Comparison of ENCODE assay signal across 17 cellular contexts in the genomic region with DNA sequence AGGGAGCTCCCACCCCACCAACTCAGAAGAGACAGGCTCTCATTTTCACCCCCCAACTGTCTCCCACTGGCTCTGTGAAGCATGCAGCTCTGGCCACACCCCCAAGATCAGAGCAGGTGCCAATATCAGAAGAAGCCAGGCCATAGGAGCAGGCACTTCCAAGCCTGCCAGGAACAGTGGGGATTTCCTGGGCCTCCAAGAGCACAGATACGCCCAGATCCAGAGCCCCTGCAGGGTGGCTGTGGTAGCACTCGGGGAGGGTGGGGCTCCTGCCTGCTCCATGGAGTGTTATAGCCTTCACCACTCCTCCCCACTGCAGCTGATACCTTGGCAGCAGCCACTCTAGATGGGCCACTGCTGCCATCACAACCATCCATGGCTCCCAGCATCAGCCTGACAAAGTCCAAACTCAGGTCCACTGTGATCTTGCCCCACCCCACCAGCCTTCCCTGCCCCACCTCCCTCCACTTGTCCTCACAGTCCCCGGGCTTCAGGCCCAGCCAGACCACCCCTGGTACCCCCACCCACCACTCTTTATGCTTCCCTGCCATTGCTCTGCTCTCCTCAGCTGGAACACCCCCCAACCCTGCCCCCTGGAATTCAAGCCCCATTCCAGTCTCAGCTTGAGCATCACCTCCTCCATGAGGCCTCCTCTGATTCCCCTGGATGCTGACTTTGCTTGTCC.
A peak's percentile ranks its signal among the peaks of the same experiment; 100 is the strongest.
DNase-seq lines count a peak whose midpoint lies in the region; ATAC-seq and TF ChIP-seq lines count a peak whose summit lies in the region.
"Had no signal": no experiment of that assay in that cellular context is flagged by ENCODE, and none has a peak within 500 bp of the region (broad histone marks: within the 10 kb centered on the region; RNA-seq: fewer than 3 reads in every experiment).

No MANE protein-coding gene starts in this region.

- H3K9me3 ChIP-seq in RWPE2 (ENCODE audit: severe bottlenecking) (no peaks in the 10 kb centered on the region), SK-N-SH (no peaks in the 10 kb centered on the region)
- H3K9me3 ChIP-seq: A549, Caco-2 had no signal

- H3K4me3 ChIP-seq in RWPE2 (ENCODE audit: severe bottlenecking) (no peak overlapping the region), SK-N-SH (ENCODE audit: low read depth in 2 of 2, low read length in 1 of 2) (no peak overlapping the region)
- H3K4me3 ChIP-seq: A549 had no signal

- H4K20me1 ChIP-seq in SK-N-SH (ENCODE audit: insufficient read depth), result no peaks in the 10 kb centered on the region

- POLR2A ChIA-PET in SK-N-SH (lab: Yijun Ruan, JAX), result no interaction called here
- POLR2A ChIA-PET in T-cell (lab: Charles Lee), result no interaction called here

- H3K4me1 ChIP-seq in RWPE2 (ENCODE audit: insufficient read depth, poor library complexity, severe bottlenecking) (no peaks in the 10 kb centered on the region), SK-N-SH (ENCODE audit: control insufficient read depth in 1 of 2, insufficient read depth in 2 of 2, low read depth in 1 of 2, low read length in 1 of 2) (no peaks in the 10 kb centered on the region)
- H3K4me1 ChIP-seq: A549, Caco-2 had no signal

- peak; percentile 14 for DNase-seq in activated CD8-positive, alpha-beta memory T cell treated with anti-CD3 and anti-CD28 coated beads, Interleukin-2, amount 10 ng/mL, durations not matched to agents 7 days and 5 days
- no peak for DNase-seq in activated CD8-positive, alpha-beta memory T cell treated with anti-CD3 and anti-CD28 coated beads, Interleukin-2, amount 50 U/mL, for 4 hours
- DNase-seq in RWPE2 (ENCODE audit: low spot score), result peak; percentile 28
- peak; percentile 59 for DNase-seq in mesenteric fat pad (ENCODE audit: low spot score)
- DNase-seq in SK-N-SH, result no peak
- no peak for DNase-seq in T-cell
- DNase-seq: Caco-2, EL, NCI-H1417, NCI-H187 treated with DMSO at 0.1 percent for 48 hours, NCI-H446 treated with DMSO at 0.1 percent for 48 hours, NCI-H748 treated with DMSO at 0.1 percent for 48 hours had no signal

- no peak overlapping the region for H3K4me2 ChIP-seq in SK-N-SH
- H3K4me2 ChIP-seq: A549 had no signal

- H2AFZ ChIP-seq in SK-N-SH (ENCODE audit: low read depth), result no peak overlapping the region

- no peak for TF ChIP-seq EP300 in SK-N-SH (IDR thresholded peaks at IDR 0.05; ENCODE audit: borderline replicate concordance in 1 of 2, low read depth in 1 of 2, low read length in 1 of 2)

- no peaks in the 10 kb centered on the region for H3K9me3 Mint-ChIP-seq in activated CD8-positive, alpha-beta memory T cell treated with anti-CD3 and anti-CD28 coated beads, Interleukin-2, amount 10 ng/mL, durations not matched to agents 7 days and 5 days (ENCODE audit: low read depth)
- H3K9me3 Mint-ChIP-seq in T-cell, result no peaks in the 10 kb centered on the region
- H3K9me3 Mint-ChIP-seq: IgD-negative memory B cell had no signal

- no peak overlapping the region for H3K27ac Mint-ChIP-seq in activated CD8-positive, alpha-beta memory T cell treated with anti-CD3 and anti-CD28 coated beads, Interleukin-2, amount 10 ng/mL, durations not matched to agents 7 days and 5 days
- H3K27ac Mint-ChIP-seq in T-cell, result no peak overlapping the region
- H3K27ac Mint-ChIP-seq: IgD-negative memory B cell had no signal

- no peaks in the 10 kb centered on the region for H3F3A ChIP-seq in SK-N-SH (replicated peaks; ENCODE audit: insufficient read depth)

- no peaks in the 10 kb centered on the region for H3K36me3 ChIP-seq in RWPE2 (ENCODE audit: low read depth)
- no peaks in the 10 kb centered on the region for H3K36me3 ChIP-seq in SK-N-SH (replicated peaks in 1 of 2; ENCODE audit: control insufficient read depth in 1 of 2, insufficient read depth in 2 of 2, low read length in 1 of 2)

- no peak overlapping the region for H3K9ac ChIP-seq in SK-N-SH

- no peaks in the 10 kb centered on the region for H3K9me2 ChIP-seq in SK-N-SH

- TF ChIP-seq CTCF in RWPE2 (IDR thresholded peaks at IDR 0.05; ENCODE audit: poor library complexity, severe bottlenecking) (no peak), SK-N-SH (IDR thresholded peaks at IDR 0.05) (no peak)

- no peaks in the 10 kb centered on the region for H3K4me1 Mint-ChIP-seq in activated CD8-positive, alpha-beta memory T cell treated with anti-CD3 and anti-CD28 coated beads, Interleukin-2, amount 10 ng/mL, durations not matched to agents 7 days and 5 days
- no peaks in the 10 kb centered on the region for H3K4me1 Mint-ChIP-seq in T-cell
- H3K4me1 Mint-ChIP-seq: CD14-positive monocyte, IgD-negative memory B cell had no signal

- H3K27me3 Mint-ChIP-seq in activated CD8-positive, alpha-beta memory T cell treated with anti-CD3 and anti-CD28 coated beads, Interleukin-2, amount 10 ng/mL, durations not matched to agents 7 days and 5 days, result peaks cover 7% of the 10 kb centered on the region
- peaks cover 13 to 16% of the 10 kb centered on the region in 2 donors for H3K27me3 Mint-ChIP-seq in T-cell

- WGBS in SK-N-SH (ENCODE audit: low lambda C conversion rate), result 36% methylated on average over 1 of the region's 3 CpGs

- no peak for TF ChIP-seq RAD21 in SK-N-SH (IDR thresholded peaks at IDR 0.05; ENCODE audit: low read length)

- no peak for ATAC-seq in activated CD8-positive, alpha-beta memory T cell treated with anti-CD3 and anti-CD28 coated beads, Interleukin-2, amount 10 ng/mL, durations not matched to agents 7 days and 5 days
- ATAC-seq in RWPE2 (ENCODE audit: low read depth) (no peak), GM21367 (IDR thresholded peaks at IDR 0.05; ENCODE audit: unreplicated experiment) (no peak), T-cell (replicated peaks in 1 of 4) (no peak)
- ATAC-seq: A549, Right ventricle myocardium inferior had no signal

- CTCF ChIA-PET in activated CD8-positive, alpha-beta memory T cell treated with anti-CD3 and anti-CD28 coated beads, Interleukin-2, amount 10 ng/mL, durations not matched to agents 7 days and 5 days (lab: Charles Lee), result no interaction called here
- CTCF ChIA-PET in SK-N-SH (lab: Yijun Ruan, JAX), result interaction anchor here (0.7 kb wide), 1 partner anchor 36 kb away, joined by 3 read pairs; no protein-coding TSS in a partner anchor
- CTCF ChIA-PET in T-cell (lab: Charles Lee), result no interaction called here

- no peak overlapping the region for H3K4me3 Mint-ChIP-seq in activated CD8-positive, alpha-beta memory T cell treated with anti-CD3 and anti-CD28 coated beads, Interleukin-2, amount 10 ng/mL, durations not matched to agents 7 days and 5 days
- H3K4me3 Mint-ChIP-seq in T-cell, result no peak overlapping the region
- H3K4me3 Mint-ChIP-seq: CD14-positive monocyte, IgD-negative memory B cell had no signal

- H3K27ac ChIP-seq in RWPE2 (ENCODE audit: poor library complexity, severe bottlenecking) (no peak overlapping the region), SK-N-SH (ENCODE audit: low read depth in 2 of 2, low read length in 1 of 2) (no peak overlapping the region)
- H3K27ac ChIP-seq: A549 had no signal

- H3K27me3 ChIP-seq in RWPE2 (ENCODE audit: insufficient read depth, poor library complexity, severe bottlenecking) (peaks cover 17% of the 10 kb centered on the region), SK-N-SH (ENCODE audit: insufficient read depth) (no peaks in the 10 kb centered on the region)

- no peaks in the 10 kb centered on the region for H3K36me3 Mint-ChIP-seq in activated CD8-positive, alpha-beta memory T cell treated with anti-CD3 and anti-CD28 coated beads, Interleukin-2, amount 10 ng/mL, durations not matched to agents 7 days and 5 days
- H3K36me3 Mint-ChIP-seq in T-cell, result no peaks in the 10 kb centered on the region
- H3K36me3 Mint-ChIP-seq: CD14-positive monocyte, IgD-negative memory B cell had no signal

- no peaks in the 10 kb centered on the region for H3K79me2 ChIP-seq in SK-N-SH (ENCODE audit: insufficient read depth)

TF ChIP-seq in SK-N-SH, 30 proteins besides CTCF, POLR2A, EP300 and RAD21 (continues in another document):
- TF ChIP-seq CHD2 (IDR thresholded peaks at IDR 0.05; ENCODE audit: low read length, partially characterized antibody) (no peak), SIN3A (IDR thresholded peaks at IDR 0.05; ENCODE audit: borderline replicate concordance, low read depth, low read length) (no peak), GABPA (IDR thresholded peaks at IDR 0.05; ENCODE audit: low read depth) (no peak), RXRA (IDR thresholded peaks at IDR 0.05; ENCODE audit: borderline replicate concordance, low read depth) (no peak), GATA2 (CRISPR knock-in tag; IDR thresholded peaks at IDR 0.05) (no peak), ELF1 (IDR thresholded peaks at IDR 0.05) (no peak), FOXM1 (IDR thresholded peaks at IDR 0.05; ENCODE audit: low read depth) (no peak)
- TF ChIP-seq, protein P1, sequence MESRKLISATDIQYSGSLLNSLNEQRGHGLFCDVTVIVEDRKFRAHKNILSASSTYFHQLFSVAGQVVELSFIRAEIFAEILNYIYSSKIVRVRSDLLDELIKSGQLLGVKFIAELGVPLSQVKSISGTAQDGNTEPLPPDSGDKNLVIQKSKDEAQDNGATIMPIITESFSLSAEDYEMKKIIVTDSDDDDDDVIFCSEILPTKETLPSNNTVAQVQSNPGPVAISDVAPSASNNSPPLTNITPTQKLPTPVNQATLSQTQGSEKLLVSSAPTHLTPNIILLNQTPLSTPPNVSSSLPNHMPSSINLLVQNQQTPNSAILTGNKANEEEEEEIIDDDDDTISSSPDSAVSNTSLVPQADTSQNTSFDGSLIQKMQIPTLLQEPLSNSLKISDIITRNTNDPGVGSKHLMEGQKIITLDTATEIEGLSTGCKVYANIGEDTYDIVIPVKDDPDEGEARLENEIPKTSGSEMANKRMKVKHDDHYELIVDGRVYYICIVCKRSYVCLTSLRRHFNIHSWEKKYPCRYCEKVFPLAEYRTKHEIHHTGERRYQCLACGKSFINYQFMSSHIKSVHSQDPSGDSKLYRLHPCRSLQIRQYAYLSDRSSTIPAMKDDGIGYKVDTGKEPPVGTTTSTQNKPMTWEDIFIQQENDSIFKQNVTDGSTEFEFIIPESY (IDR thresholded peaks at IDR 0.05; ENCODE audit: borderline replicate concordance, low read depth), result no peak
- TF ChIP-seq, protein P2, sequence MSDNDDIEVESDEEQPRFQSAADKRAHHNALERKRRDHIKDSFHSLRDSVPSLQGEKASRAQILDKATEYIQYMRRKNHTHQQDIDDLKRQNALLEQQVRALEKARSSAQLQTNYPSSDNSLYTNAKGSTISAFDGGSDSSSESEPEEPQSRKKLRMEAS (IDR thresholded peaks at IDR 0.05; ENCODE audit: low read depth), result no peak

Comparison
In these comparisons a context has a peak if more than half of its experiments do, and no peak if none do; other contexts are left out.
1. DNase-seq: peak in activated CD8-positive, alpha-beta memory T cell treated with anti-CD3 and anti-CD28 coated beads, Interleukin-2, amount 10 ng/mL, durations not matched to agents 7 days and 5 days (single experiment), RWPE2 (single experiment) and mesenteric fat pad (single experiment); none in activated CD8-positive, alpha-beta memory T cell treated with anti-CD3 and anti-CD28 coated beads, Interleukin-2, amount 50 U/mL, for 4 hours (single experiment), SK-N-SH (single experiment) and T-cell (0 of 34).